8 cellular contexts compared by ENCODE assay signal in genomic region chr19:1094978-1095701, GRCh38. TPM values are rescaled to one million over a fixed set of nuclear protein-coding genes. Genes with fewer than 3 reads are reported as not detected.
A peak's percentile ranks its signal among the peaks of the same experiment; 100 is the strongest.
DNase-seq lines count a peak whose midpoint lies in the region; ATAC-seq and TF ChIP-seq lines count a peak whose summit lies in the region.

POLR2E (minus strand) TSS chr19:1095375; CDS start chr19:1095315, 60 bp downstream.

- no peaks in the 10 kb centered on the region for H3K9me3 ChIP-seq in duodenal mucosa (ENCODE audit: control insufficient read depth in 1 of 2, low read length in 2 of 2)

- CTCF ChIA-PET in activated CD4-positive, alpha-beta memory T cell treated with anti-CD3 and anti-CD28 coated beads, Interleukin-2, amount 10 ng/mL, durations not matched to agents 7 days and 5 days (lab: Charles Lee): interaction anchor here (1.0 to 1.5 kb wide), 2 partner anchors 18 to 30 kb away, joined by 3 to 6 read pairs; no protein-coding TSS in a partner anchor

- WGBS in lower leg skin, 2 donors: 0% methylated on average over 29 to 67 of the region's 81 CpGs

- peak; percentile 88 for ATAC-seq in GM19372 (IDR thresholded peaks at IDR 0.05; ENCODE audit: low read depth, unreplicated experiment)
- peak; percentile 74 for ATAC-seq in HG03565 (IDR thresholded peaks at IDR 0.05; ENCODE audit: unreplicated experiment)

- H3K9ac ChIP-seq in duodenal mucosa (ENCODE audit: low read depth in 1 of 2, low read length in 2 of 2): peak within 1 kb of the TSS; percentile 87 to 90

- peak within 1 kb of the TSS; percentile 90 for H3K4me3 Mint-ChIP-seq in activated CD4-positive, alpha-beta memory T cell treated with anti-CD3 and anti-CD28 coated beads, Interleukin-2, amount 10 ng/mL, durations not matched to agents 7 days and 5 days

- peaks cover 62% of the 10 kb centered on the region for H3K4me1 Mint-ChIP-seq in activated CD4-positive, alpha-beta memory T cell treated with anti-CD3 and anti-CD28 coated beads, Interleukin-2, amount 10 ng/mL, durations not matched to agents 7 days and 5 days

- peaks cover 12% of the 10 kb centered on the region for H3K9me3 Mint-ChIP-seq in activated CD4-positive, alpha-beta memory T cell treated with anti-CD3 and anti-CD28 coated beads, Interleukin-2, amount 10 ng/mL, durations not matched to agents 7 days and 5 days

- POLR2A ChIA-PET in activated CD4-positive, alpha-beta memory T cell treated with anti-CD3 and anti-CD28 coated beads, Interleukin-2, amount 10 ng/mL, durations not matched to agents 7 days and 5 days (lab: Charles Lee): interaction anchor here (1.0 to 8.8 kb wide), 7 partner anchors 11 to 98 kb away, joined by 3 to 109 read pairs (median 4); partner anchors contain the start of gene ARHGAP45

- TF ChIP-seq POLR2A in lower leg skin (IDR thresholded peaks at IDR 0.05): peak in 1 of 2 donors; percentile 42

- H3K27me3 Mint-ChIP-seq in activated CD4-positive, alpha-beta memory T cell treated with anti-CD3 and anti-CD28 coated beads, Interleukin-2, amount 10 ng/mL, durations not matched to agents 7 days and 5 days: no peaks in the 10 kb centered on the region

- TF ChIP-seq CTCF in C4-2B (conservative IDR thresholded peaks at IDR 0.05): no peak
- no peak for TF ChIP-seq CTCF in lower leg skin (IDR thresholded peaks at IDR 0.05)

- peaks cover 28 to 36% of the 10 kb centered on the region in 2 donors for H3K4me1 ChIP-seq in duodenal mucosa (ENCODE audit: control insufficient read depth in 1 of 2, insufficient read depth in 2 of 2, low read length in 2 of 2)

- intact Hi-C loops in lower leg skin (cut with DNase I; ENCODE audit: low total_unique reads): no loop called here

- peak within 1 kb of the TSS; percentile 92 for H3K27ac Mint-ChIP-seq in activated CD4-positive, alpha-beta memory T cell treated with anti-CD3 and anti-CD28 coated beads, Interleukin-2, amount 10 ng/mL, durations not matched to agents 7 days and 5 days

- H3K27ac ChIP-seq in C4-2B (peak within 1 kb of the TSS; percentile 85), duodenal mucosa (ENCODE audit: low read depth, low read length) (peak within 1 kb of the TSS; percentile 66)

- H3K4me3 ChIP-seq in duodenal mucosa (ENCODE audit: low read depth in 1 of 2, low read length in 2 of 2) (peak within 1 kb of the TSS; percentile 90 to 94), lower leg skin (ENCODE audit: low read depth, poor library complexity, severe bottlenecking) (peak within 1 kb of the TSS; percentile 87)

- DNase-seq in NCI-H82 (lab: John Stamatoyannopoulos, UW): peak; percentile 98
- DNase-seq in activated CD4-positive, alpha-beta memory T cell treated with anti-CD3 and anti-CD28 coated beads, Interleukin-2, amount 10 ng/mL, durations not matched to agents 7 days and 5 days: peak; percentile 98
- DNase-seq in lower leg skin (ENCODE audit: low spot score in 2 of 2): peak; percentile 97 to 100
- peak; percentile 95 to 99 for DNase-seq in stimulated activated CD4-positive, alpha-beta T cell treated with anti-CD3 and anti-CD28 coated beads, Interleukin-4, amount 100 ng/mL, for 48 hours (ENCODE audit: low read depth in 2 of 2)

- no peaks in the 10 kb centered on the region for H3K27me3 ChIP-seq in duodenal mucosa (ENCODE audit: control insufficient read depth in 1 of 2, insufficient read depth in 2 of 2, low read length in 2 of 2)

- H3K36me3 Mint-ChIP-seq in activated CD4-positive, alpha-beta memory T cell treated with anti-CD3 and anti-CD28 coated beads, Interleukin-2, amount 10 ng/mL, durations not matched to agents 7 days and 5 days (ENCODE audit: low read depth): peaks cover 40% of the 10 kb centered on the region

- peaks cover 5 to 17% of the 10 kb centered on the region in 2 donors for H3K36me3 ChIP-seq in duodenal mucosa (ENCODE audit: control insufficient read depth in 1 of 2, insufficient read depth in 2 of 2, low read length in 2 of 2)

RNA-seq across cellular contexts. Expression of gene POLR2E, which starts in this region (rescaled TPM):
- 100 to 1,000 TPM; 116 to 120 TPM for total RNA-seq in activated CD4-positive, alpha-beta memory T cell treated with anti-CD3 and anti-CD28 coated beads, Interleukin-2, amount 10 ng/mL, durations not matched to agents 7 days and 5 days
- total RNA-seq in lower leg skin: 100 to 1,000 TPM in 3 of 4 donors, 10 to 100 TPM in 1; 93.3 to 198 (median 123) TPM

Comparison
In these comparisons a context has a peak if more than half of its experiments do, and no peak if none do; other contexts are left out.
1. Peak in every context shown above with its lines: DNase-seq, ATAC-seq, H3K4me3 ChIP-seq and H3K27ac ChIP-seq.